ENCODE assay signal across 9 cellular contexts in the genomic region with DNA sequence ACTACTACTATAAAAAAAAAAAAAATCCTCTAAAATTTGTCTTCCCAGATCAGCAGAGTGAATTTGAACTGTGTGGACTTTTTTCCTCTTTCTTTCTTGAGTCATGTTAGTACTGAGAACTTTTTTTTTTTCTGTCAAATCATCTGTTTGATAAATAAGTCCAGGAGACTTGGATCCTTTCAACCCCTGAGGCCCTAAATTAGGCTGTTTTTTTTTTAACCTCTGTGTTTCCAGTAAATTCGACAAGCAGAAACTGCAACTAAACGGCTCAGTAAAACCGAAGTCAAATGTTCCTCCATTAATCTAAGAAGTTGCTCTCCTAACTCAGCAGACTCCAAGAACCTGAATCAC. TPM values are rescaled to one million over a fixed set of nuclear protein-coding genes. Genes with fewer than 3 reads are reported as not detected.
A peak's percentile ranks its signal among the peaks of the same experiment; 100 is the strongest.
DNase-seq lines count a peak whose midpoint lies in the region; ATAC-seq, FAIRE-seq and TF ChIP-seq lines count a peak whose summit lies in the region.
"Had no signal": no experiment of that assay in that cellular context is flagged by ENCODE, and none has a peak within 500 bp of the region (broad histone marks: within the 10 kb centered on the region; RNA-seq: fewer than 3 reads in every experiment).

No MANE protein-coding gene starts in this region.

- no peaks in the 10 kb centered on the region for H3K27me3 Mint-ChIP-seq in natural killer cell treated with Interleukin-12 subunit alpha and Interleukin-12 subunit beta and Interleukin-15 and Interleukin-18, amount 100 ng/mL, for 72 hours

- intact Hi-C loops in dorsolateral prefrontal cortex (cut with DNase I) = no loop called here

- H3K9ac ChIP-seq in MM.1S (ENCODE audit: low read length) = peak overlapping the region; percentile 68

- TF ChIP-seq CTCF in BJ (IDR thresholded peaks at IDR 0.05; ENCODE audit: insufficient read depth, low read depth, low read length) (no peak), MM.1S (IDR thresholded peaks at IDR 0.05; ENCODE audit: low read length) (no peak), dorsolateral prefrontal cortex (IDR thresholded peaks at IDR 0.05 in 54 of 56, conservative IDR thresholded peaks at IDR 0.05 in 2 of 56; ENCODE audit: low read depth in 1 of 56, partially characterized antibody in 56 of 56) (no peak)

- H3K27me3 ChIP-seq in BJ (ENCODE audit: control insufficient read depth, insufficient read depth, low read length) (no peaks in the 10 kb centered on the region), MM.1S (replicated peaks; ENCODE audit: insufficient read depth, low read length) (no peaks in the 10 kb centered on the region), dorsolateral prefrontal cortex (peaks cover 0 to 4% (median 0%) of the 10 kb centered on the region in 45 donors)

- peak overlapping the region; percentile 91 to 99 for H3K27ac Mint-ChIP-seq in natural killer cell treated with Interleukin-12 subunit alpha and Interleukin-12 subunit beta and Interleukin-15 and Interleukin-18, amount 100 ng/mL, for 72 hours

- no peaks in the 10 kb centered on the region for H3K9me2 ChIP-seq in MM.1S (replicated peaks; ENCODE audit: insufficient read depth, low read length)

- POLR2A ChIA-PET in BJ (lab: Charles Lee) = interaction anchor here (0.6 kb wide), 1 partner anchor 545 kb away, joined by 3 read pairs; no protein-coding TSS in a partner anchor

- H3K4me3 Mint-ChIP-seq in natural killer cell treated with Interleukin-12 subunit alpha and Interleukin-12 subunit beta and Interleukin-15 and Interleukin-18, amount 100 ng/mL, for 72 hours = peak overlapping the region; percentile 93

- peak overlapping the region; percentile 52; the same call in 1 of the 2 replicates for H2AFZ ChIP-seq in MM.1S (ENCODE audit: low read length)

- DNase-seq in BJ (ENCODE audit: low read depth) (no peak), MM.1S (peak; percentile 35), dorsolateral prefrontal cortex (no peak), GDM1 (lab: John Stamatoyannopoulos, UW) (no peak), GM12892 (ENCODE audit: insufficient read length) (no peak)
- no peak for DNase-seq in natural killer cell treated with Interleukin-12 subunit alpha and Interleukin-12 subunit beta and Interleukin-15 and Interleukin-18, amount 100 ng/mL, for 72 hours (ENCODE audit: low spot score)
- DNase-seq: T1000 had no signal

- H3K4me3 ChIP-seq in BJ (ENCODE audit: low read depth, low read length) (peak overlapping the region; percentile 88), MM.1S (ENCODE audit: low read length) (peak overlapping the region; percentile 61), dorsolateral prefrontal cortex (peak overlapping the region in 54 of 59 donors; percentile 2 to 92 (median 78))

- CTCF ChIA-PET in BJ (lab: Yijun Ruan, JAX) = interaction anchor here (0.6 to 0.7 kb wide), 3 partner anchors 97 to 189 kb away, joined by 3 read pairs; no protein-coding TSS in a partner anchor

- H3K79me2 ChIP-seq in MM.1S (ENCODE audit: low read length) = peaks cover 49% of the 10 kb centered on the region

- H3K4me1 Mint-ChIP-seq in natural killer cell treated with Interleukin-12 subunit alpha and Interleukin-12 subunit beta and Interleukin-15 and Interleukin-18, amount 100 ng/mL, for 72 hours (ENCODE audit: low read depth in 2 of 2) = peaks cover 45 to 65% of the 10 kb centered on the region in 2 donors

- no peaks in the 10 kb centered on the region for H3K9me3 Mint-ChIP-seq in natural killer cell treated with Interleukin-12 subunit alpha and Interleukin-12 subunit beta and Interleukin-15 and Interleukin-18, amount 100 ng/mL, for 72 hours

- peak overlapping the region; percentile 89 for H3K27ac ChIP-seq in MM.1S (ENCODE audit: low read length)
- H3K27ac ChIP-seq in dorsolateral prefrontal cortex = peak overlapping the region in 34 of 59 donors; percentile 2 to 98 (median 92)

- peaks cover 2% of the 10 kb centered on the region; the same call in 1 of the 2 replicates for H3K36me3 ChIP-seq in BJ (ENCODE audit: control insufficient read depth, insufficient read depth, low read length)
- H3K36me3 ChIP-seq in MM.1S (replicated peaks; ENCODE audit: insufficient read depth, low read length) = no peaks in the 10 kb centered on the region

- H3K36me3 Mint-ChIP-seq in natural killer cell treated with Interleukin-12 subunit alpha and Interleukin-12 subunit beta and Interleukin-15 and Interleukin-18, amount 100 ng/mL, for 72 hours = peaks cover 62% of the 10 kb centered on the region

- H3K4me2 ChIP-seq in MM.1S (ENCODE audit: low read depth, low read length) = peak overlapping the region; percentile 88

- no peaks in the 10 kb centered on the region for H4K20me1 ChIP-seq in MM.1S (ENCODE audit: insufficient read depth, low read length)

- no peak for FAIRE-seq in GM12892 (lab: Jason Lieb, UNC)

- peaks cover 51% of the 10 kb centered on the region for H3F3A ChIP-seq in MM.1S (ENCODE audit: insufficient read depth, low read length)

- no peaks in the 10 kb centered on the region for H3K9me3 ChIP-seq in MM.1S (replicated peaks; ENCODE audit: insufficient read depth, low read length)

- no peak for ATAC-seq in natural killer cell treated with Interleukin-12 subunit alpha and Interleukin-12 subunit beta and Interleukin-15 and Interleukin-18, amount 100 ng/mL, for 72 hours
- ATAC-seq in GM18498 (IDR thresholded peaks at IDR 0.05; ENCODE audit: unreplicated experiment) (no peak), GM21529 (IDR thresholded peaks at IDR 0.05; ENCODE audit: unreplicated experiment) (no peak)

- H3K4me1 ChIP-seq in MM.1S (ENCODE audit: low read length) = peaks cover 20% of the 10 kb centered on the region

- TF ChIP-seq POLR2A in GM12892 (IDR thresholded peaks at IDR 0.05; ENCODE audit: low read depth, low read length) = no peak

RNA-seq across cellular contexts. Expression of a gene that starts 2.7 kb away (rescaled TPM):
- polyA plus RNA-seq in BJ (2011; rRNA removed) = 13.7 and 18.5 TPM in 2 replicates
- polyA minus RNA-seq in BJ (2011; rRNA and poly(A)+ RNA removed) = 16.1 and 20.0 TPM in 2 replicates
- total RNA-seq in dorsolateral prefrontal cortex = 10 to 100 TPM in 57 of 120 experiments, 1 to 10 TPM in 63; 2.7 to 29.1 (median 9.8) TPM
- total RNA-seq in natural killer cell treated with Interleukin-12 subunit alpha and Interleukin-12 subunit beta and Interleukin-15 and Interleukin-18, amount 100 ng/mL, for 72 hours = 100 to 1,000 TPM; 239 to 355 TPM
- 62.9 TPM for polyA plus RNA-seq in GM12892 (2012; ENCODE audit: missing spikeins)

Comparison
In these comparisons a context has a peak if more than half of its experiments do, and no peak if none do; other contexts are left out.
1. RNA of a gene that starts 2.7 kb away (total RNA-seq): 239 to 355 TPM in natural killer cell treated with Interleukin-12 subunit alpha and Interleukin-12 subunit beta and Interleukin-15 and Interleukin-18, amount 100 ng/mL, for 72 hours; 2.7 to 29.1 TPM in dorsolateral prefrontal cortex; every median in the first group is over 4 times any median in the second.
2. Peak in every context shown above with its lines, with median percentiles within 50 percentile points of each other: H3K4me3 ChIP-seq.